ENCODE assay signal across 10 cellular contexts in genomic region chr5:142807378-142807911, GRCh38. TPM values are rescaled to one million over a fixed set of nuclear protein-coding genes. Genes with fewer than 3 reads are reported as not detected.
A peak's percentile ranks its signal among the peaks of the same experiment; 100 is the strongest.
DNase-seq lines count a peak whose midpoint lies in the region; ATAC-seq, FAIRE-seq and TF ChIP-seq lines count a peak whose summit lies in the region.
"Had no signal": no experiment of that assay in that cellular context is flagged by ENCODE, and none has a peak within 500 bp of the region (broad histone marks: within the 10 kb centered on the region; RNA-seq: fewer than 3 reads in every experiment).

No MANE protein-coding gene starts in this region.

- in situ Hi-C loops in K562 (cut with MboI) = no loop called here

- no peaks in the 10 kb centered on the region for H3F3A ChIP-seq in neural progenitor cell (ENCODE audit: low read depth)

- no peaks in the 10 kb centered on the region for H3K36me3 ChIP-seq in K562 (ENCODE audit: control insufficient read depth, insufficient read depth, low read length)
- no peaks in the 10 kb centered on the region for H3K36me3 ChIP-seq in neural progenitor cell
- H3K36me3 ChIP-seq: MG63 had no signal

- H3K4me2 ChIP-seq in K562 (ENCODE audit: insufficient read depth, low read length) (no peak overlapping the region), neural progenitor cell (no peak overlapping the region)

- ATAC-seq in GM18868 (IDR thresholded peaks at IDR 0.05; ENCODE audit: unreplicated experiment) (peak; percentile 82), HG02885 (IDR thresholded peaks at IDR 0.05; ENCODE audit: poor library complexity, unreplicated experiment) (peak; percentile 51), K562 (no peak)

- no peak overlapping the region for H3K27ac ChIP-seq in K562 (ENCODE audit: extremely low read depth, low read depth, low read length)
- H3K27ac ChIP-seq in neural progenitor cell = no peak overlapping the region

- H3K4me1 ChIP-seq in K562 (replicated peaks in 1 of 2; ENCODE audit: control insufficient read depth in 2 of 2, insufficient read depth in 2 of 2, low read length in 2 of 2) (no peaks in the 10 kb centered on the region), neural progenitor cell (peaks cover 15% of the 10 kb centered on the region)

- H3K27me3 Mint-ChIP-seq in neural progenitor cell (ENCODE audit: insufficient read depth, low read depth) = no peaks in the 10 kb centered on the region
- H3K27me3 Mint-ChIP-seq in activated T-helper 2 cell treated with anti-CD3 and anti-CD28 coated beads, Interferon-gamma antibody, Interleukin-2, Interleukin-4, amounts not matched to agents 10 μg/mL and 5 μg/mL and 100 μg/mL, durations not matched to agents 14 hours and 24 hours and 36 hours (ENCODE audit: low read depth) = no peaks in the 10 kb centered on the region

- TF ChIP-seq CTCF in K562 (IDR thresholded peaks at IDR 0.05 in 2 of 3, conservative IDR thresholded peaks at IDR 0.05 in 1 of 3; ENCODE audit: insufficient read depth in 2 of 3, low read depth in 1 of 3, low read length in 3 of 3) (no peak), neural progenitor cell (IDR thresholded peaks at IDR 0.05) (no peak)

- H3K4me3 ChIP-seq in K562 = no peak overlapping the region
- no peak overlapping the region for H3K4me3 ChIP-seq in neural progenitor cell
- H3K4me3 ChIP-seq: MG63 had no signal

- 3% methylated on average over 6 of the region's 6 CpGs for WGBS in K562 (ENCODE audit: insufficient coverage, low coverage, missing lambda C conversion rate)

- DNase-seq in K562 (ENCODE audit: extremely low read depth in 1 of 4, low spot score in 3 of 4) = no peak
- no peak for DNase-seq in neural progenitor cell (ENCODE audit: low spot score)
- no peak for DNase-seq in HT-29 (ENCODE audit: low spot score)
- no peak for DNase-seq in frontal cortex (ENCODE audit: low spot score in 2 of 2)
- no peak for DNase-seq in activated T-helper 2 cell treated with anti-CD3 and anti-CD28 coated beads, Interferon-gamma antibody, Interleukin-2, Interleukin-4, amounts not matched to agents 10 μg/mL and 5 μg/mL and 100 μg/mL, durations not matched to agents 14 hours and 24 hours and 36 hours (ENCODE audit: low spot score)
- no peak for DNase-seq in GDM1 (lab: John Stamatoyannopoulos, UW)
- DNase-seq: MG63 had no signal

- no peak overlapping the region for H3K4me3 Mint-ChIP-seq in neural progenitor cell
- no peak overlapping the region for H3K4me3 Mint-ChIP-seq in activated T-helper 2 cell treated with anti-CD3 and anti-CD28 coated beads, Interferon-gamma antibody, Interleukin-2, Interleukin-4, amounts not matched to agents 10 μg/mL and 5 μg/mL and 100 μg/mL, durations not matched to agents 14 hours and 24 hours and 36 hours (ENCODE audit: low read depth)
- H3K4me3 Mint-ChIP-seq: T-helper 1 cell treated with Interleukin-12 subunit alpha and Interleukin-12 subunit beta and Interleukin-4 antibody, amounts not matched to agents 30 μg/mL and 1 μg/mL, for 36 hours had no signal

- H3K9me3 Mint-ChIP-seq in neural progenitor cell = no peaks in the 10 kb centered on the region
- H3K9me3 Mint-ChIP-seq in activated T-helper 2 cell treated with anti-CD3 and anti-CD28 coated beads, Interferon-gamma antibody, Interleukin-2, Interleukin-4, amounts not matched to agents 10 μg/mL and 5 μg/mL and 100 μg/mL, durations not matched to agents 14 hours and 24 hours and 36 hours = no peaks in the 10 kb centered on the region
- H3K9me3 Mint-ChIP-seq: T-helper 1 cell treated with Interleukin-12 subunit alpha and Interleukin-12 subunit beta and Interleukin-4 antibody, amounts not matched to agents 30 μg/mL and 1 μg/mL, for 36 hours had no signal

- H3K79me2 ChIP-seq in K562 (ENCODE audit: control insufficient read depth, insufficient read depth, low read length) (no peaks in the 10 kb centered on the region), neural progenitor cell (ENCODE audit: low read depth) (no peaks in the 10 kb centered on the region)

- TF ChIP-seq RAD21 in K562 (CRISPR knock-in tag; conservative IDR thresholded peaks at IDR 0.05 in 1 of 2, IDR thresholded peaks at IDR 0.05 in 1 of 2) = no peak

- H3K36me3 Mint-ChIP-seq in neural progenitor cell = no peaks in the 10 kb centered on the region
- H3K36me3 Mint-ChIP-seq in activated T-helper 2 cell treated with anti-CD3 and anti-CD28 coated beads, Interferon-gamma antibody, Interleukin-2, Interleukin-4, amounts not matched to agents 10 μg/mL and 5 μg/mL and 100 μg/mL, durations not matched to agents 14 hours and 24 hours and 36 hours (ENCODE audit: low read depth) = no peaks in the 10 kb centered on the region

- H3K27me3 ChIP-seq in K562 (ENCODE audit: control insufficient read depth in 2 of 2, insufficient read depth in 2 of 2, low read length in 2 of 2) (peaks cover 16 to 26% of the 10 kb centered on the region in 2 experiments; a peak in 4 of 5 replicates), neural progenitor cell (no peaks in the 10 kb centered on the region)
- H3K27me3 ChIP-seq: MG63 had no signal

- H3K9ac ChIP-seq in K562 (ENCODE audit: insufficient read depth in 1 of 2, low read depth in 2 of 2, low read length in 2 of 2) = no peak overlapping the region
- no peak overlapping the region for H3K9ac ChIP-seq in neural progenitor cell

- H3K4me1 Mint-ChIP-seq in neural progenitor cell = peaks cover 25% of the 10 kb centered on the region
- peaks cover 26% of the 10 kb centered on the region for H3K4me1 Mint-ChIP-seq in activated T-helper 2 cell treated with anti-CD3 and anti-CD28 coated beads, Interferon-gamma antibody, Interleukin-2, Interleukin-4, amounts not matched to agents 10 μg/mL and 5 μg/mL and 100 μg/mL, durations not matched to agents 14 hours and 24 hours and 36 hours (ENCODE audit: low read depth)

- FAIRE-seq in K562 (lab: Jason Lieb, UNC) (no peak), frontal cortex (lab: Jason Lieb, UNC) (no peak)

- intact Hi-C loops in K562 (cut with micrococcal nuclease) = no loop called here
- intact Hi-C loops in activated T-helper 2 cell treated with anti-CD3 and anti-CD28 coated beads, Interferon-gamma antibody, Interleukin-2, Interleukin-4, amounts not matched to agents 10 μg/mL and 5 μg/mL and 100 μg/mL, durations not matched to agents 14 hours and 24 hours and 36 hours (cut with micrococcal nuclease) = no loop called here

- peak overlapping the region; percentile 82 for H3K27ac Mint-ChIP-seq in neural progenitor cell
- H3K27ac Mint-ChIP-seq in activated T-helper 2 cell treated with anti-CD3 and anti-CD28 coated beads, Interferon-gamma antibody, Interleukin-2, Interleukin-4, amounts not matched to agents 10 μg/mL and 5 μg/mL and 100 μg/mL, durations not matched to agents 14 hours and 24 hours and 36 hours = no peak overlapping the region
- H3K27ac Mint-ChIP-seq: T-helper 1 cell treated with Interleukin-12 subunit alpha and Interleukin-12 subunit beta and Interleukin-4 antibody, amounts not matched to agents 30 μg/mL and 1 μg/mL, for 36 hours had no signal

- POLR2A ChIA-PET in K562 (lab: Yijun Ruan, JAX) = no interaction called here

- TF ChIP-seq EP300 in K562 (IDR thresholded peaks at IDR 0.05; ENCODE audit: low read length) = no peak

- CTCF ChIA-PET in K562 (lab: Yijun Ruan, JAX; ENCODE audit: low intra/inter-chr PET ratio) = no interaction called here

- no peaks in the 10 kb centered on the region for H3K9me3 ChIP-seq in K562 (replicated peaks; ENCODE audit: control insufficient read depth, insufficient read depth, low read depth, low read length)
- no peaks in the 10 kb centered on the region for H3K9me3 ChIP-seq in neural progenitor cell (ENCODE audit: low read depth)
- H3K9me3 ChIP-seq: MG63 had no signal

- H3K9me1 ChIP-seq in K562 (ENCODE audit: control insufficient read depth, insufficient read depth, low read length) = no peaks in the 10 kb centered on the region

- H2AFZ ChIP-seq in K562 (ENCODE audit: low read depth, low read length) = no peak overlapping the region
- no peak overlapping the region for H2AFZ ChIP-seq in neural progenitor cell (replicated peaks)

- no peaks in the 10 kb centered on the region for H4K20me1 ChIP-seq in K562 (replicated peaks; ENCODE audit: control insufficient read depth, insufficient read depth, low read length)
- H4K20me1 ChIP-seq in neural progenitor cell (ENCODE audit: low read depth) = peaks cover 4% of the 10 kb centered on the region

- BruUV-seq in K562 (replicated peaks; lab: Mats Ljungman, UMichigan) = no TSS peak

- TF ChIP-seq POLR2A in K562 (conservative IDR thresholded peaks at IDR 0.05) = no peak

TF ChIP-seq in K562, 482 proteins besides CTCF, POLR2A, EP300 and RAD21:
- TF ChIP-seq NFE2 (IDR thresholded peaks at IDR 0.05; ENCODE audit: low read depth) (0 out of 2 replicates have a peak, but pooled peaks have one; percentile 11), C11orf30 (IDR thresholded peaks at IDR 0.05; ENCODE audit: low read depth) (0 out of 2 replicates have a peak, but pooled peaks have one; percentile 4), NR4A1 (CRISPR knock-in tag; IDR thresholded peaks at IDR 0.05) (no peak), NR4A1 (tag; IDR thresholded peaks at IDR 0.05) (no peak), MAFG (tag; conservative IDR thresholded peaks at IDR 0.05) (peak; percentile 48; the same call in 1 of the 2 replicates)

RNA-seq across cellular contexts. Expression of gene ARHGAP26, which starts 37.3 kb away (rescaled TPM):
- 4.3 and 6.8 TPM in 2 replicates for total RNA-seq in K562 (2011; cell fraction: chromatin; rRNA removed; ENCODE audit: low replicate concordance)
- 1.7 and 2.0 TPM in 2 replicates for total RNA-seq in K562 (2011; cell fraction: nucleolus; rRNA removed)
- 2.0 and 4.5 TPM in 2 replicates for total RNA-seq in K562 (2011; cell fraction: nucleoplasm; rRNA removed)
- total RNA-seq in K562 (2014; rRNA removed) (0.18 and 0.29 TPM in 2 replicates), K562 (2014; rRNA removed; fragmentation: Illumina TruSeq; extraction: Trizol) (0.69 and 1.1 TPM in 2 replicates), K562 (2015; rRNA removed; fragmentation: Illumina TruSeq; extraction: Trizol) (0.34 and 0.69 TPM in 2 replicates), K562 (2021) (0.92 and 1.1 TPM in 2 replicates), neural progenitor cell (ENCODE audit: low replicate concordance) (7.0 and 14.5 TPM in 2 replicates), frontal cortex (7.3 TPM)
- polyA plus RNA-seq in K562 (2011; rRNA removed) (0.11 and 0.13 TPM in 2 replicates), K562 (2014; fragmentation: Illumina TruSeq; extraction: Trizol) (0.55 and 1.0 TPM in 2 replicates), K562 (2014; fragmentation: Nextera tagmentation; extraction: Ambion mirVana) (under 1 TPM; 0.23 to 0.53 TPM), K562 (2014; rRNA removed) (0.40 and 0.56 TPM in 2 replicates)
- polyA plus RNA-seq in K562 (2011; cell fraction: cytosol; rRNA removed) = 0.13 and 0.18 TPM in 2 replicates
- 0.21 and 0.70 TPM in 2 replicates for polyA plus RNA-seq in K562 (2011; cell fraction: nucleus; rRNA removed)
- 0.55 and 2.4 TPM in 2 replicates for polyA plus RNA-seq in K562 (2012)
- 0.90 and 1.4 TPM in 2 replicates for polyA minus RNA-seq in K562 (2011; rRNA and poly(A)+ RNA removed)
- polyA minus RNA-seq in K562 (2011; cell fraction: cytosol; rRNA and poly(A)+ RNA removed) = 0.86 TPM in 1 of 2 replicates, not detected in the other
- polyA minus RNA-seq in K562 (2011; cell fraction: nucleus; rRNA and poly(A)+ RNA removed) = 1.3 and 2.3 TPM in 2 replicates
- total RNA-seq in HT-29 (2014; rRNA removed; shearing (Covaris generic)) = 13.0 and 19.6 TPM in 2 replicates
- 13.6 and 15.1 TPM in 2 replicates for total RNA-seq in activated T-helper 2 cell treated with anti-CD3 and anti-CD28 coated beads, Interferon-gamma antibody, Interleukin-2, Interleukin-4, amounts not matched to agents 10 μg/mL and 5 μg/mL and 100 μg/mL, durations not matched to agents 14 hours and 24 hours and 36 hours
